Comparison of ENCODE assay signal across 18 cellular contexts in the genomic region with DNA sequence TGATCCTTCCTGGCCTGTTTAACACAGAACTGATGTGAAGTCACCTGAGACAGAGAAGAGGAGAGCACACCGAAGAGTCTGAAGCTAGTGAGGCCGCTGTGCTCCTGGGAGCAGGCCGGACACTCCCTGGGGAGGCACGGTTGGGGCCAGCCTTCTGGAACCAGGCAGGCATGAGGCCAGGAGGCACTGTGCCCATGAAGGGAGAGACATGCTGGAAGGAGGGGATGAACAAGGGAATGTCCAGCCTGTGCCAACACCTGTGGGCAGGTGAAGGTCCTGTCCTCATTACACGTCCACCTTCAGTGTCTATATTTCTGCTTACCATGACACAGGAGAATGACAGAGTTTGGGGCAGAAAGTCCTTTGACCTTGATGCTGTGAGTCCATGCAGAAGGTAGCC.
DNase-seq lines count a peak whose midpoint lies in the region; ATAC-seq, FAIRE-seq and TF ChIP-seq lines count a peak whose summit lies in the region.
"Had no signal": no experiment of that assay in that cellular context is flagged by ENCODE, and none has a peak within 500 bp of the region (broad histone marks: within the 10 kb centered on the region; RNA-seq: fewer than 3 reads in every experiment).

No MANE protein-coding gene starts in this region.

- H3K18ac ChIP-seq in mesenchymal stem cell (ENCODE audit: low read depth in 1 of 2, low read length in 2 of 2) = no peak overlapping the region

- H3K4me1 ChIP-seq in heart right ventricle (peaks cover 0 to 20% (median 6%) of the 10 kb centered on the region in 9 donors), mesenchymal stem cell (ENCODE audit: control insufficient read depth, insufficient read depth, low read depth, low read length) (peaks cover 5% of the 10 kb centered on the region)
- H3K4me1 ChIP-seq: BLaER1, Caco-2, HAP-1 had no signal

- H3K9me3 ChIP-seq in heart right ventricle = no peaks in the 10 kb centered on the region
- H3K9me3 ChIP-seq in mesenchymal stem cell (ENCODE audit: control insufficient read depth, low read length) = no peaks in the 10 kb centered on the region
- H3K9me3 ChIP-seq: Caco-2, HAP-1 had no signal

- H2AFZ ChIP-seq in mesenchymal stem cell (ENCODE audit: low read depth, low read length) = no peak overlapping the region

- intact Hi-C loops in cardiac septum (cut with DNase I) = no loop called here
- intact Hi-C loops in heart right ventricle (cut with DNase I) = loop anchor here in 2 of 10 donors (5.0 to 10.0 kb wide), 2 partner anchors 65 to 147 kb away; no protein-coding TSS in a partner anchor

- no peak overlapping the region for H2BK5ac ChIP-seq in mesenchymal stem cell (ENCODE audit: low read depth, low read length, poor library complexity, severe bottlenecking)

- H3K9ac ChIP-seq in mesenchymal stem cell (ENCODE audit: low read length) = no peak overlapping the region
- H3K9ac ChIP-seq: BLaER1 had no signal

- H2BK12ac ChIP-seq in mesenchymal stem cell (ENCODE audit: low read length in 2 of 2) = peak overlapping the region; percentile 0 to 70

- DNase-seq in cardiac septum (ENCODE audit: low spot score) (peak; percentile 69), heart right ventricle (no peak), coronary artery (ENCODE audit: low spot score) (peak; percentile 55), mesenchymal stem cell (no peak), foreskin fibroblast (no peak), amygdala (lab: John Stamatoyannopoulos, UW) (no peak), urothelium cell line (ENCODE audit: low spot score) (no peak)
- DNase-seq: 8988T; Caco-2; CD8-positive, alpha-beta memory T cell; DND-41; GDM1; GOT3 had no signal

- ATAC-seq in heart right ventricle = no peak
- ATAC-seq: HepG2 had no signal

- no peak overlapping the region for H3K14ac ChIP-seq in mesenchymal stem cell (ENCODE audit: low read length in 2 of 2)

- no peak overlapping the region for H2BK15ac ChIP-seq in mesenchymal stem cell (ENCODE audit: low read depth, poor library complexity, severe bottlenecking)

- 93 to 94% methylated on average over 5 of the region's 5 CpGs for WGBS in heart right ventricle, 2 donors
- WGBS in mesenchymal stem cell = 98% methylated on average over 5 of the region's 5 CpGs

- H3K36me3 ChIP-seq in heart right ventricle (no peaks in the 10 kb centered on the region), mesenchymal stem cell (ENCODE audit: control insufficient read depth in 1 of 2, insufficient read depth in 2 of 2, low read depth in 1 of 2, low read length in 2 of 2) (no peaks in the 10 kb centered on the region)
- H3K36me3 ChIP-seq: BLaER1, HAP-1 had no signal

- H3K27me3 ChIP-seq in heart right ventricle (peaks cover 0 to 27% (median 0%) of the 10 kb centered on the region in 7 donors), mesenchymal stem cell (ENCODE audit: control insufficient read depth in 1 of 2, insufficient read depth in 1 of 2, low read length in 2 of 2) (no peaks in the 10 kb centered on the region)
- H3K27me3 ChIP-seq: BLaER1 had no signal

- no peak overlapping the region for H3K4me3 ChIP-seq in heart right ventricle
- H3K4me3 ChIP-seq in coronary artery = no peak overlapping the region
- H3K4me3 ChIP-seq in mesenchymal stem cell (ENCODE audit: insufficient read depth in 1 of 2, low read depth in 1 of 2, low read length in 2 of 2) = no peak overlapping the region
- H3K4me3 ChIP-seq in foreskin fibroblast (ENCODE audit: low read depth in 1 of 2, low read length in 2 of 2) = no peak overlapping the region
- H3K4me3 ChIP-seq: BLaER1, HAP-1 had no signal

- no peaks in the 10 kb centered on the region for H3K79me1 ChIP-seq in mesenchymal stem cell (replicated peaks; ENCODE audit: low read length, poor library complexity, severe bottlenecking)

- no peak overlapping the region for H3K23ac ChIP-seq in mesenchymal stem cell (ENCODE audit: low read length in 2 of 2)

- no peak for FAIRE-seq in urothelium cell line (lab: Jason Lieb, UNC)
- FAIRE-seq: GM12892, HepG2, HTR-8/SVneo had no signal

- H4K8ac ChIP-seq in mesenchymal stem cell (ENCODE audit: low read length) = no peak overlapping the region

- H2BK120ac ChIP-seq in mesenchymal stem cell (ENCODE audit: low read depth, low read length) = no peak overlapping the region

- peak overlapping the region; percentile 71 for H4K91ac ChIP-seq in mesenchymal stem cell (ENCODE audit: low read length)

- no peak overlapping the region for H3K4me2 ChIP-seq in mesenchymal stem cell (ENCODE audit: low read length, poor library complexity, severe bottlenecking)
- H3K4me2 ChIP-seq: BLaER1 had no signal

- H3K4ac ChIP-seq in mesenchymal stem cell (ENCODE audit: low read depth in 1 of 2, low read length in 2 of 2) = no peak overlapping the region

- TF ChIP-seq CTCF in heart right ventricle (IDR thresholded peaks at IDR 0.05) (no peak), coronary artery (IDR thresholded peaks at IDR 0.05) (no peak), foreskin fibroblast (IDR thresholded peaks at IDR 0.05; ENCODE audit: low read depth, low read length) (no peak)

- no peak overlapping the region for H3K27ac ChIP-seq in heart right ventricle
- no peak overlapping the region for H3K27ac ChIP-seq in coronary artery
- no peak overlapping the region for H3K27ac ChIP-seq in mesenchymal stem cell (ENCODE audit: low read length, poor library complexity, severe bottlenecking)
- H3K27ac ChIP-seq: BLaER1 had no signal

- H2AK5ac ChIP-seq in mesenchymal stem cell (ENCODE audit: low read length, severe bottlenecking) = no peak overlapping the region

Comparison
In these comparisons a context has a peak if more than half of its experiments do, and no peak if none do; other contexts are left out.
1. DNase-seq: peak in cardiac septum (single experiment) and coronary artery (single experiment); none in heart right ventricle (0 of 2), mesenchymal stem cell (single experiment), foreskin fibroblast (0 of 2), amygdala (0 of 56) and urothelium cell line (single experiment).